In genomic region chr4:11111876-11112275, GRCh38 we compare ENCODE assay signal across 24 cellular contexts.
"Had no signal": no experiment of that assay in that cellular context is flagged by ENCODE, and none has a peak within 500 bp of the region (broad histone marks: within the 10 kb centered on the region; RNA-seq: fewer than 3 reads in every experiment).

No MANE protein-coding gene starts in this region.

- H3K36me3 ChIP-seq: breast epithelium, Peyer's patch, SJSA1 had no signal

- H3K9me3 ChIP-seq: breast epithelium, Peyer's patch, SJSA1 had no signal

- H3K27me3 ChIP-seq: breast epithelium, Peyer's patch, SJSA1 had no signal

- H3K9me3 Mint-ChIP-seq: activated T-helper 1 cell treated with anti-CD3 and anti-CD28 coated beads, Interleukin-12 subunit alpha, Interleukin-12 subunit beta, Interleukin-2, Interleukin-4 antibody, amounts not matched to agents 30 ng/mL and 10 ng/mL and 1 ng/mL, durations not matched to agents 14 hours and 24 hours and 36 hours had no signal

- H3K4me3 Mint-ChIP-seq: activated CD8-positive, alpha-beta T cell treated with anti-CD3 and anti-CD28 coated beads, Interleukin-2, amount 10 ng/mL, durations not matched to agents 7 days and 5 days; activated naive CD4-positive, alpha-beta T cell treated with anti-CD3 and anti-CD28 coated beads, Interleukin-2, amount 50 U/mL, for 24 hours; activated T-helper 1 cell treated with anti-CD3 and anti-CD28 coated beads, Interleukin-12 subunit alpha, Interleukin-12 subunit beta, Interleukin-2, Interleukin-4 antibody, amounts not matched to agents 30 ng/mL and 10 ng/mL and 1 ng/mL, durations not matched to agents 14 hours and 24 hours and 36 hours had no signal

- ATAC-seq: activated CD4-positive, CD25-positive, alpha-beta regulatory T cell treated with anti-CD3 and anti-CD28 coated beads, Interleukin-2, amount 50 U/mL, for 24 hours; activated CD8-positive, alpha-beta T cell treated with anti-CD3 and anti-CD28 coated beads, Interleukin-2, amount 10 ng/mL, durations not matched to agents 7 days and 5 days; SK-N-SH treated with all-trans-retinoic acid at 6 μM for 48 hours had no signal

- DNase-seq: activated CD4-positive, alpha-beta T cell treated with anti-CD3 and anti-CD28 coated beads for 48 hours; activated CD4-positive, alpha-beta T cell treated with anti-CD3 and anti-CD28 coated beads, Interleukin-2, amount 50 U/mL, for 4 hours; activated CD8-positive, alpha-beta memory T cell treated with anti-CD3 and anti-CD28 coated beads, Interleukin-2, amount 50 U/mL, for 48 hours; activated CD8-positive, alpha-beta T cell treated with anti-CD3 and anti-CD28 coated beads, Interleukin-2, amount 10 ng/mL, durations not matched to agents 7 days and 5 days; activated effector memory CD4-positive, alpha-beta T cell treated with Interleukin-2 at 50 U/mL for 16 hours; activated naive CD4-positive, alpha-beta T cell; activated T-cell treated with anti-CD3 and anti-CD28 coated beads, Interleukin-2, amount 50 U/mL, for 1 hour; aorta; cortex of kidney; Karpas-422; MM.1S; NCI-H1105; NCI-H1436; NCI-H187 treated with DMSO at 0.1 percent for 48 hours; NCI-H2107; Peyer's patch; SHP77; SW 1271 had no signal

- H3K27ac Mint-ChIP-seq: activated CD8-positive, alpha-beta T cell treated with anti-CD3 and anti-CD28 coated beads, Interleukin-2, amount 10 ng/mL, durations not matched to agents 7 days and 5 days; activated naive CD4-positive, alpha-beta T cell treated with anti-CD3 and anti-CD28 coated beads, Interleukin-2, amount 50 U/mL, for 24 hours; activated T-helper 1 cell treated with anti-CD3 and anti-CD28 coated beads, Interleukin-12 subunit alpha, Interleukin-12 subunit beta, Interleukin-2, Interleukin-4 antibody, amounts not matched to agents 30 ng/mL and 10 ng/mL and 1 ng/mL, durations not matched to agents 14 hours and 24 hours and 36 hours had no signal

- H3K27ac ChIP-seq: breast epithelium, Peyer's patch, SJSA1 had no signal

- H3K4me1 Mint-ChIP-seq: activated naive CD4-positive, alpha-beta T cell treated with anti-CD3 and anti-CD28 coated beads, Interleukin-2, amount 50 U/mL, for 24 hours had no signal

- H3K4me3 ChIP-seq: breast epithelium, Peyer's patch, SJSA1 had no signal

- H3K36me3 Mint-ChIP-seq: activated naive CD4-positive, alpha-beta T cell treated with anti-CD3 and anti-CD28 coated beads, Interleukin-2, amount 50 U/mL, for 24 hours had no signal

- H3K4me1 ChIP-seq: breast epithelium, Peyer's patch, SJSA1 had no signal
